8 cellular contexts compared by ENCODE assay signal in the genomic region with DNA sequence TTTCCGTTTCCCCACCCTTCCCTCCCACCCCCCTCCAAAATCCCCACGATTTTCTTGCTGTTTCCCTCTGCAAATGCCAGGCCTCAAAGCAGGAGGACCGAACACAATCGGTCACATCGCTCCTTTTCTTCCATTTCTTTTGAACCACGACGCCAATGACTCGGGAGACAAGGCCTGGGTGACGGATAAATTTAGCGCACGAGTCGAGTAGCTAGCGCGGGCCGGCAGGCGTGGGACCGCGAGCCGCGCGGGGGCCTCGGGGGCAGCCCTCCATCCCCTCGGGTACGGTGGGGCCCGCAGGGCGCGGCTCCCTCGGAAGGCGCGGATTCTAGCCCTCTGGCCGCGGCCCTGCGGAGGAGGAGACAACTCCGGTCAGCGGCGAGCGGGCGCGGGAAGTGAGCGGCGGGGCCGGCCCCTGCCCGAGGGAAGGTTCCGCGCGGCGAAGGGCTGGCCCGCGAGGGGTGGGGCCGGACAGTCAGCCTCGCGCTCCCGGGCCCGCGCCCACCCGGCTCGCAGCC. TPM values are rescaled to one million over a fixed set of nuclear protein-coding genes. Genes with fewer than 3 reads are reported as not detected.
A peak's percentile ranks its signal among the peaks of the same experiment; 100 is the strongest.
DNase-seq lines count a peak whose midpoint lies in the region; ATAC-seq and TF ChIP-seq lines count a peak whose summit lies in the region.

No MANE protein-coding gene starts in this region.

- no peaks in the 10 kb centered on the region for H3K36me3 ChIP-seq in neutrophil

- no peaks in the 10 kb centered on the region for H3K9me3 Mint-ChIP-seq in activated B cell treated with CpG ODN at 0.5 μM for 24 hours

- H3K27me3 ChIP-seq in foreskin keratinocyte (no peaks in the 10 kb centered on the region), neutrophil (no peaks in the 10 kb centered on the region)

- H3K9me3 ChIP-seq in neutrophil = no peaks in the 10 kb centered on the region

- H3K36me3 Mint-ChIP-seq in activated B cell treated with CpG ODN at 0.5 μM for 24 hours (ENCODE audit: low read depth) = peaks cover 20% of the 10 kb centered on the region

- H3K27ac Mint-ChIP-seq in activated B cell treated with CpG ODN at 0.5 μM for 24 hours = peak overlapping the region; percentile 94

- DNase-seq in DMS 273 (lab: John Stamatoyannopoulos, UW; ENCODE audit: unreplicated experiment) (peak; percentile 77), DMS 273 treated with DMSO at 0.1 percent for 48 hours (lab: John Stamatoyannopoulos, UW) (no peak), activated B cell treated with CpG ODN at 0.5 μM for 24 hours (no peak), foreskin keratinocyte (no peak), DMS114 treated with DMSO at 0.1 percent for 48 hours (lab: John Stamatoyannopoulos, UW; ENCODE audit: unreplicated experiment) (no peak)
- no peak for DNase-seq in effector CD4-positive, alpha-beta T cell

- H3K27ac ChIP-seq in foreskin keratinocyte = peak overlapping the region; percentile 95
- H3K27ac ChIP-seq in neutrophil = peak overlapping the region; percentile 98

- H3K4me1 Mint-ChIP-seq in activated B cell treated with CpG ODN at 0.5 μM for 24 hours = peaks cover 68% of the 10 kb centered on the region

- ATAC-seq in HG03108 (IDR thresholded peaks at IDR 0.05; ENCODE audit: unreplicated experiment) = peak; percentile 17
- ATAC-seq in activated B cell treated with CpG ODN at 0.5 μM for 24 hours (ENCODE audit: low read depth) = peak; percentile 8
- ATAC-seq in foreskin keratinocyte = peak; percentile 1

- H3K27me3 Mint-ChIP-seq in activated B cell treated with CpG ODN at 0.5 μM for 24 hours = no peaks in the 10 kb centered on the region

- POLR2A ChIA-PET in activated B cell treated with CpG ODN at 0.5 μM for 24 hours (lab: Charles Lee) = interaction anchor here (3.4 kb wide), 1 partner anchor 18 kb away, joined by 23 read pairs; a partner anchor contains a TSS

- H3K4me3 ChIP-seq in neutrophil (ENCODE audit: low read depth in 1 of 2, low read length in 1 of 2) = peak overlapping the region; percentile 77 to 83

- peaks cover 16% of the 10 kb centered on the region for H3K4me1 ChIP-seq in foreskin keratinocyte
- peaks cover 42 to 45% of the 10 kb centered on the region in 2 experiments for H3K4me1 ChIP-seq in neutrophil (ENCODE audit: control insufficient read depth in 1 of 2, insufficient read depth in 1 of 2, low read depth in 1 of 2, low read length in 1 of 2)

- TF ChIP-seq CTCF in activated B cell treated with CpG ODN at 0.5 μM for 24 hours (IDR thresholded peaks at IDR 0.05) (no peak), foreskin keratinocyte (conservative IDR thresholded peaks at IDR 0.05) (no peak), neutrophil (IDR thresholded peaks at IDR 0.05) (no peak)

- CTCF ChIA-PET in activated B cell treated with CpG ODN at 0.5 μM for 24 hours (lab: Charles Lee) = interaction anchor here (2.7 kb wide), 1 partner anchor 18 kb away, joined by 19 read pairs; a partner anchor contains a TSS

- intact Hi-C loops in activated B cell treated with CpG ODN at 0.5 μM for 24 hours (cut with micrococcal nuclease) = loop anchor here (1.0 to 10.0 kb wide), 7 partner anchors 19 to 1344 kb away; a partner anchor contains a TSS

- H3K4me3 Mint-ChIP-seq in activated B cell treated with CpG ODN at 0.5 μM for 24 hours = peak overlapping the region; percentile 92

RNA-seq across cellular contexts. Expression of a gene that starts 0.4 kb away (rescaled TPM):
- total RNA-seq in activated B cell treated with CpG ODN at 0.5 μM for 24 hours (39.3 and 45.2 TPM in 2 replicates), foreskin keratinocyte (52.3 and 55.9 TPM in 2 replicates)
- 30.6 and 32.4 TPM in 2 replicates for polyA plus RNA-seq in foreskin keratinocyte

RNA-seq across cellular contexts. Expression of a gene that starts 5.4 kb away (rescaled TPM):
- total RNA-seq in activated B cell treated with CpG ODN at 0.5 μM for 24 hours = 90.6 and 103 TPM in 2 replicates
- total RNA-seq in foreskin keratinocyte = 27.5 and 33.2 TPM in 2 replicates
- 13.1 and 13.5 TPM in 2 replicates for polyA plus RNA-seq in foreskin keratinocyte

RNA-seq across cellular contexts. Expression of a gene that starts 18.6 kb away (rescaled TPM):
- total RNA-seq in activated B cell treated with CpG ODN at 0.5 μM for 24 hours = 99.4 and 109 TPM in 2 replicates
- 81.5 and 83.3 TPM in 2 replicates for total RNA-seq in foreskin keratinocyte
- 107 and 127 TPM in 2 replicates for polyA plus RNA-seq in foreskin keratinocyte

RNA-seq across cellular contexts. Expression of a gene that starts 43.9 kb away (rescaled TPM):
- 7.3 and 14.1 TPM in 2 replicates for total RNA-seq in activated B cell treated with CpG ODN at 0.5 μM for 24 hours
- 26.9 and 34.9 TPM in 2 replicates for total RNA-seq in foreskin keratinocyte
- 50.8 and 52.4 TPM in 2 replicates for polyA plus RNA-seq in foreskin keratinocyte

RNA-seq across cellular contexts. Expression of a gene that starts 44.1 kb away (rescaled TPM):
- total RNA-seq in activated B cell treated with CpG ODN at 0.5 μM for 24 hours (0.20 and 0.66 TPM in 2 replicates), foreskin keratinocyte (0.46 and 1.5 TPM in 2 replicates)
- polyA plus RNA-seq in foreskin keratinocyte = 0.22 and 0.27 TPM in 2 replicates
